In the genomic region with DNA sequence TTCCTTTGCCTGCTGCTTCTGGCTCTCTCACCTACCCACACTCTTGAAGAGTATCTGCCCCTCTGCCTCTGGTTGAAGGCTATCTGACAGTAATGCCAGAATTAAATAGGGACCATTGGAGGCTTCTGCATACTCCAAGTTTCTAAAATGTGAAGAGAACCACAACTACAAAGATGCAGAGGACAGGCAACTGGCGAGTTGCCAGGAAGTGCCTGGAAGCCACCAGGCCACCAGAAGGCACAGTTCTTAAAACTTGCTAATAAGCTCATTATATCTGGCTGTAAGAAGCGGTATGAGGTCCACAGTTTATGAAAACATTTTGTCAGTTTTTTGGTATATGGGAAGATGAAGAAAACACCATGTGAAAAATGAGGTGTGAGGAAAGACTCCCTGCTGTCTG, we compare ENCODE assay signal across 13 cellular contexts.
DNase-seq lines count a peak whose midpoint lies in the region; ATAC-seq lines count a peak whose summit lies in the region.
"Had no signal": no experiment of that assay in that cellular context is flagged by ENCODE, and none has a peak within 500 bp of the region (broad histone marks: within the 10 kb centered on the region; RNA-seq: fewer than 3 reads in every experiment).

No MANE protein-coding gene starts in this region.

- no peaks in the 10 kb centered on the region for H3K36me3 ChIP-seq in CD4-positive, alpha-beta memory T cell (ENCODE audit: insufficient read depth, low read length)

- H3K9me3 Mint-ChIP-seq in activated CD4-positive, alpha-beta T cell treated with anti-CD3 and anti-CD28 coated beads for 36 hours (ENCODE audit: low read depth) = no peaks in the 10 kb centered on the region
- no peaks in the 10 kb centered on the region for H3K9me3 Mint-ChIP-seq in CD4-positive, alpha-beta memory T cell
- H3K9me3 Mint-ChIP-seq in activated T-cell treated with anti-CD3 and anti-CD28 coated beads, Interleukin-2, amount 50 U/mL, for 24 hours = no peaks in the 10 kb centered on the region

- H3K4me1 Mint-ChIP-seq in activated CD4-positive, alpha-beta T cell treated with anti-CD3 and anti-CD28 coated beads for 36 hours = peaks cover 8% of the 10 kb centered on the region
- peaks cover 13 to 20% (median 18%) of the 10 kb centered on the region in 4 donors for H3K4me1 Mint-ChIP-seq in CD4-positive, alpha-beta memory T cell
- peaks cover 14% of the 10 kb centered on the region for H3K4me1 Mint-ChIP-seq in activated T-cell treated with anti-CD3 and anti-CD28 coated beads, Interleukin-2, amount 50 U/mL, for 24 hours (ENCODE audit: low read depth)

- H3K36me3 Mint-ChIP-seq in activated CD4-positive, alpha-beta T cell treated with anti-CD3 and anti-CD28 coated beads for 36 hours (ENCODE audit: low read depth) = peaks cover 8% of the 10 kb centered on the region
- H3K36me3 Mint-ChIP-seq in CD4-positive, alpha-beta memory T cell = peaks cover 0 to 10% of the 10 kb centered on the region in 2 donors
- no peaks in the 10 kb centered on the region for H3K36me3 Mint-ChIP-seq in activated T-cell treated with anti-CD3 and anti-CD28 coated beads, Interleukin-2, amount 50 U/mL, for 24 hours (ENCODE audit: low read depth)

- no peaks in the 10 kb centered on the region for H3K27me3 Mint-ChIP-seq in activated CD4-positive, alpha-beta T cell treated with anti-CD3 and anti-CD28 coated beads for 36 hours
- H3K27me3 Mint-ChIP-seq in CD4-positive, alpha-beta memory T cell = no peaks in the 10 kb centered on the region
- H3K27me3 Mint-ChIP-seq in activated T-cell treated with anti-CD3 and anti-CD28 coated beads, Interleukin-2, amount 50 U/mL, for 24 hours = no peaks in the 10 kb centered on the region

- intact Hi-C loops in activated CD4-positive, alpha-beta T cell treated with anti-CD3 and anti-CD28 coated beads for 36 hours (cut with DNase I, micrococcal nuclease) = no loop called here
- intact Hi-C loops in CD4-positive, alpha-beta memory T cell (cut with micrococcal nuclease) = no loop called here

- H3K4me3 ChIP-seq in CD4-positive, alpha-beta memory T cell (ENCODE audit: low read length in 2 of 2) = no peak overlapping the region
- H3K4me3 ChIP-seq: A549 had no signal

- DNase-seq in activated CD4-positive, alpha-beta T cell treated with anti-CD3 and anti-CD28 coated beads for 36 hours = peak; percentile 15
- no peak for DNase-seq in activated CD4-positive, alpha-beta T cell treated with anti-CD3 and anti-CD28 coated beads for 48 hours
- DNase-seq in CD4-positive, alpha-beta memory T cell = peak in 4 of 5 donors; percentile 7 to 28 (median 10)
- DNase-seq in NCI-H446 treated with DMSO at 0.1 percent for 48 hours (lab: John Stamatoyannopoulos, UW) (peak; percentile 46), cerebellar cortex (ENCODE audit: low spot score) (peak; percentile 17), NCI-H187 (lab: John Stamatoyannopoulos, UW) (no peak)
- no peak for DNase-seq in activated T-cell treated with anti-CD3 and anti-CD28 coated beads, Interleukin-2, amount 50 U/mL, for 24 hours
- DNase-seq: NCI-H1436, NCI-H2081, NCI-H526 treated with DMSO at 0.1 percent for 48 hours had no signal

- ATAC-seq in activated CD4-positive, alpha-beta T cell treated with anti-CD3 and anti-CD28 coated beads for 36 hours = no peak
- no peak for ATAC-seq in GM19328 (IDR thresholded peaks at IDR 0.05; ENCODE audit: unreplicated experiment)
- ATAC-seq: A549, HCT116 had no signal

- H3K27me3 ChIP-seq in CD4-positive, alpha-beta memory T cell (ENCODE audit: insufficient read depth, low read length) = no peaks in the 10 kb centered on the region

- CTCF ChIA-PET in activated CD4-positive, alpha-beta T cell treated with anti-CD3 and anti-CD28 coated beads for 36 hours (lab: Charles Lee) = interaction anchor here (1.0 to 1.4 kb wide), 2 partner anchors 10 to 25 kb away, joined by 3 read pairs; no protein-coding TSS in a partner anchor
- CTCF ChIA-PET in CD4-positive, alpha-beta memory T cell (lab: Charles Lee; ENCODE audit: partially characterized antibody) = no interaction called here

- H3K4me1 ChIP-seq in CD4-positive, alpha-beta memory T cell (ENCODE audit: insufficient read depth, low read length) = no peaks in the 10 kb centered on the region
- H3K4me1 ChIP-seq: A549 had no signal

- no peak overlapping the region for H3K27ac ChIP-seq in CD4-positive, alpha-beta memory T cell (ENCODE audit: low read depth, low read length)
- H3K27ac ChIP-seq: A549 had no signal

- POLR2A ChIA-PET in activated CD4-positive, alpha-beta T cell treated with anti-CD3 and anti-CD28 coated beads for 36 hours (lab: Charles Lee) = no interaction called here
- POLR2A ChIA-PET in CD4-positive, alpha-beta memory T cell (lab: Charles Lee; ENCODE audit: partially characterized antibody) = no interaction called here

- H3K27ac Mint-ChIP-seq in activated CD4-positive, alpha-beta T cell treated with anti-CD3 and anti-CD28 coated beads for 36 hours = no peak overlapping the region
- H3K27ac Mint-ChIP-seq in CD4-positive, alpha-beta memory T cell = no peak overlapping the region
- H3K27ac Mint-ChIP-seq in activated T-cell treated with anti-CD3 and anti-CD28 coated beads, Interleukin-2, amount 50 U/mL, for 24 hours = no peak overlapping the region

- H3K9me3 ChIP-seq in CD4-positive, alpha-beta memory T cell (ENCODE audit: control insufficient read depth in 1 of 2, low read length in 2 of 2) = no peaks in the 10 kb centered on the region
- H3K9me3 ChIP-seq: A549 had no signal

- H3K4me3 Mint-ChIP-seq in activated CD4-positive, alpha-beta T cell treated with anti-CD3 and anti-CD28 coated beads for 36 hours = no peak overlapping the region
- H3K4me3 Mint-ChIP-seq in CD4-positive, alpha-beta memory T cell = no peak overlapping the region
- H3K4me3 Mint-ChIP-seq in activated T-cell treated with anti-CD3 and anti-CD28 coated beads, Interleukin-2, amount 50 U/mL, for 24 hours = no peak overlapping the region

Comparison
In these comparisons a context has a peak if more than half of its experiments do, and no peak if none do; other contexts are left out.
1. DNase-seq: peak in activated CD4-positive, alpha-beta T cell treated with anti-CD3 and anti-CD28 coated beads for 36 hours (single experiment), CD4-positive, alpha-beta memory T cell (4 of 5), NCI-H446 treated with DMSO at 0.1 percent for 48 hours (single experiment) and cerebellar cortex (single experiment); none in activated CD4-positive, alpha-beta T cell treated with anti-CD3 and anti-CD28 coated beads for 48 hours (single experiment), activated T-cell treated with anti-CD3 and anti-CD28 coated beads, Interleukin-2, amount 50 U/mL, for 24 hours (single experiment) and NCI-H187 (0 of 2).